ENCODE assay signal across 20 cellular contexts in the genomic region with DNA sequence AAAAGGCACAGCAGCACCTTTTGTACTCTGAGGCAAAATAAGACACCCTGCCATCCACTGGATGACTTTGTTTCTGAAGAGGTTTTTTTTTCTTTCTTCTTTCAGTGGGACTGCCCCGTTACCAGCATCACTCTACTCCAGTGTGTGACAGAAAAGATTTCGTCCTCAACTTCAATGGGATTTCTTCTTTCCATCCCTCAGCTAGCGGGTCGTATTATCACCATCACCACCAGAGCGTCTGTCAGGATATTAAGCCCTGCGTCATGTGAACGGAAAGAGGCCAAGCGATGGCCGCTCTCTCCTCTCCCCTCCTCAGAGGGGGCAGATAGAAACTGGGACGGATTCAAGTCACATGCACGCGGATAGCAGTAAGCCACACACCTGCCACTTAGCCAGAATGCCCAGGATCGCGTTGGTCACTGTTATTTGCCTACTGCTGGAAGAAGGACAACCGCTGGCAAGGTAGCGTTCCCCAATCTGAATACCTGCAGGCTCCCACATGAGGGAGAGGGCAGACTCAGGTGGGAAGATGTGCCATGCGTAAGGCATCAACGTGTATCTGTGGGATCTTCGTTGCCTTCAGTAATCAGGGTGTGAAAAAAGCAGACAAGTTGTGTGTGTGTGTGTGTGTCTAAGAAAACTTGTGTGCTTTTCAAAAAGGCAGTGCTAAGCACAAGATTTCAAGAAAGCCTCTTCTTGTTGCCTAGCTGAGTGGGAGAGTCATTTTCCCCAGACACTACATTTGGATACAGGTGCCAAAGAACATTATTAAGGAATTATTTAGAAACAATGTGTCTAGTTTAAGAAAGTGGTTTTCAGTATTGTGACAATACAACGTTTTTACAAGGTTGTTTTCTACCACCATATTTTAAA. TPM values are rescaled to one million over a fixed set of nuclear protein-coding genes. Genes with fewer than 3 reads are reported as not detected.
DNase-seq lines count a peak whose midpoint lies in the region; TF ChIP-seq lines count a peak whose summit lies in the region.
"Had no signal": no experiment of that assay in that cellular context is flagged by ENCODE, and none has a peak within 500 bp of the region (broad histone marks: within the 10 kb centered on the region; RNA-seq: fewer than 3 reads in every experiment).

No MANE protein-coding gene starts in this region.

- H3K36me3 ChIP-seq in HEK293 (ENCODE audit: control insufficient read depth in 2 of 2, insufficient read depth in 1 of 2, low read length in 2 of 2) (peaks cover 15 to 41% of the 10 kb centered on the region in 2 experiments), hepatocyte (replicated peaks; ENCODE audit: insufficient read depth, low read depth) (no peaks in the 10 kb centered on the region), sigmoid colon (no peaks in the 10 kb centered on the region), brain microvascular endothelial cell (replicated peaks) (no peaks in the 10 kb centered on the region)
- H3K36me3 ChIP-seq: right lobe of liver, tibial nerve had no signal

- peaks cover 88% of the 10 kb centered on the region for H3K27me3 ChIP-seq in hepatocyte
- H3K27me3 ChIP-seq in sigmoid colon = peaks cover 0 to 72% (median 29%) of the 10 kb centered on the region in 3 donors
- peaks cover 46% of the 10 kb centered on the region for H3K27me3 ChIP-seq in brain microvascular endothelial cell (replicated peaks)

- peaks cover 19% of the 10 kb centered on the region for H4K20me1 ChIP-seq in hepatocyte (ENCODE audit: insufficient read depth, poor library complexity, severe bottlenecking)

- CTCF ChIA-PET in HEK293 (lab: Yijun Ruan, JAX) = interaction anchor here (0.6 to 3.1 kb wide), 4 partner anchors 27 to 1300 kb away, joined by 3 to 35 read pairs (median 3); no protein-coding TSS in a partner anchor

- WGBS in hepatocyte (ENCODE audit: low lambda C conversion rate, missing lambda C conversion rate) = 23% methylated on average over 20 of the region's 20 CpGs
- 16 to 30% methylated on average over 20 of the region's 20 CpGs for WGBS in sigmoid colon, 2 donors

- H3K4me3 ChIP-seq in HEK293 (ENCODE audit: low read depth, low read length) (no peak overlapping the region), choroid plexus epithelial cell (ENCODE audit: low read depth, low read length) (peak overlapping the region; percentile 71), hepatocyte (peak overlapping the region; percentile 77), sigmoid colon (peak overlapping the region; percentile 57 to 68 (median 64)), brain microvascular endothelial cell (ENCODE audit: low read depth, low read length) (no peak overlapping the region)
- H3K4me3 ChIP-seq: right lobe of liver had no signal

- DNase-seq in choroid plexus epithelial cell (ENCODE audit: low read depth) (no peak), hepatocyte (ENCODE audit: low spot score) (no peak), sigmoid colon (no peak), brain microvascular endothelial cell (no peak), mesenteric fat pad (ENCODE audit: low spot score) (no peak), ureter (ENCODE audit: low spot score) (no peak)
- DNase-seq in activated T-cell treated with anti-CD3 and anti-CD28 coated beads, Interleukin-2, amount 50 U/mL, for 48 hours = no peak
- DNase-seq: activated naive CD8-positive, alpha-beta T cell treated with anti-CD3 and anti-CD28 coated beads, Interleukin-2, amount 10 ng/mL, durations not matched to agents 7 days and 5 days; HCEC 1CT; NCI-H146; NCI-H774; right lobe of liver; stimulated activated naive B cell treated with anti-CD40 and anti-IgM and Interleukin-4, amounts not matched to agents 10 μg/mL and 1 μg/mL and 100 μg/mL, for 72 hours had no signal

- TF ChIP-seq POLR2A in sigmoid colon (IDR thresholded peaks at IDR 0.05) = no peak

- intact Hi-C loops in sigmoid colon (cut with DNase I) = no loop called here

- H3K4me2 ChIP-seq in hepatocyte = peak overlapping the region; percentile 86

- POLR2A ChIA-PET in HEK293 (lab: Yijun Ruan, JAX) = interaction anchor here (0.8 kb wide), 1 partner anchor 1861 kb away, joined by 3 read pairs; no protein-coding TSS in a partner anchor

- no peaks in the 10 kb centered on the region for H3K9me2 ChIP-seq in hepatocyte (replicated peaks; ENCODE audit: insufficient read depth)

- TF ChIP-seq CTCF in HEK293 (tag by site-specific recombination; IDR thresholded peaks at IDR 0.05) (no peak), choroid plexus epithelial cell (conservative IDR thresholded peaks at IDR 0.05; ENCODE audit: low read depth, low read length) (no peak), hepatocyte (IDR thresholded peaks at IDR 0.05; ENCODE audit: poor library complexity) (no peak), sigmoid colon (IDR thresholded peaks at IDR 0.05) (no peak), brain microvascular endothelial cell (IDR thresholded peaks at IDR 0.05; ENCODE audit: low read depth, low read length, missing control alignments) (no peak)

- H3K4me1 ChIP-seq in HEK293 (ENCODE audit: control insufficient read depth, insufficient read depth, low read length) (peaks cover 12% of the 10 kb centered on the region), hepatocyte (ENCODE audit: insufficient read depth) (no peaks in the 10 kb centered on the region), sigmoid colon (peaks cover 0 to 37% (median 26%) of the 10 kb centered on the region in 4 donors)

- no peak for TF ChIP-seq EP300 in sigmoid colon (IDR thresholded peaks at IDR 0.05)

- no peak overlapping the region for H3K27ac ChIP-seq in HEK293 (ENCODE audit: extremely low read depth, low read depth, low read length)
- H3K27ac ChIP-seq in hepatocyte = peak overlapping the region; percentile 94
- H3K27ac ChIP-seq in sigmoid colon = peak overlapping the region; percentile 84 to 96 (median 89)
- no peak overlapping the region for H3K27ac ChIP-seq in brain microvascular endothelial cell
- H3K27ac ChIP-seq: coronary artery, HL-60, right lobe of liver, tibial nerve had no signal

- no peaks in the 10 kb centered on the region for H3K9me3 ChIP-seq in HEK293 (ENCODE audit: control insufficient read depth, insufficient read depth, low read depth, low read length)
- H3K9me3 ChIP-seq in hepatocyte (ENCODE audit: low read depth) = no peaks in the 10 kb centered on the region
- no peaks in the 10 kb centered on the region for H3K9me3 ChIP-seq in sigmoid colon
- H3K9me3 ChIP-seq: right lobe of liver, tibial nerve had no signal

- in situ Hi-C loops in brain microvascular endothelial cell (cut with HindIII; ENCODE audit: low pct_ligation_motif_present, low sequenced_read_pairs) = no loop called here

- peaks cover 67% of the 10 kb centered on the region for H3K79me2 ChIP-seq in hepatocyte

- H2AFZ ChIP-seq in hepatocyte = no peak overlapping the region

TF ChIP-seq in HEK293, 187 proteins besides CTCF, POLR2A, EP300 and RAD21:
- no peak for TF ChIP-seq ZNF555 (tag by site-specific recombination; conservative IDR thresholded peaks at IDR 0.05)
- TF ChIP-seq ZNF133 (tag by site-specific recombination; IDR thresholded peaks at IDR 0.05) = no peak
- TF ChIP-seq, protein P1, sequence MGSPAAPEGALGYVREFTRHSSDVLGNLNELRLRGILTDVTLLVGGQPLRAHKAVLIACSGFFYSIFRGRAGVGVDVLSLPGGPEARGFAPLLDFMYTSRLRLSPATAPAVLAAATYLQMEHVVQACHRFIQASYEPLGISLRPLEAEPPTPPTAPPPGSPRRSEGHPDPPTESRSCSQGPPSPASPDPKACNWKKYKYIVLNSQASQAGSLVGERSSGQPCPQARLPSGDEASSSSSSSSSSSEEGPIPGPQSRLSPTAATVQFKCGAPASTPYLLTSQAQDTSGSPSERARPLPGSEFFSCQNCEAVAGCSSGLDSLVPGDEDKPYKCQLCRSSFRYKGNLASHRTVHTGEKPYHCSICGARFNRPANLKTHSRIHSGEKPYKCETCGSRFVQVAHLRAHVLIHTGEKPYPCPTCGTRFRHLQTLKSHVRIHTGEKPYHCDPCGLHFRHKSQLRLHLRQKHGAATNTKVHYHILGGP (tag by site-specific recombination; IDR thresholded peaks at IDR 0.05) = peak; percentile 17; the same call in 1 of the 2 replicates
- no peak for TF ChIP-seq ZNF404 (tag by site-specific recombination; IDR thresholded peaks at IDR 0.05)
- TF ChIP-seq ZBTB20 (tag by site-specific recombination; IDR thresholded peaks at IDR 0.05) = no peak
- TF ChIP-seq ZNF248 (tag by site-specific recombination; IDR thresholded peaks at IDR 0.05) = no peak
- no peak for TF ChIP-seq ZNF473 (tag by site-specific recombination; IDR thresholded peaks at IDR 0.05)
- TF ChIP-seq SETDB1 (IDR thresholded peaks at IDR 0.05; ENCODE audit: insufficient read length, low read length) = no peak
TF ChIP-seq in HEK293: peak in this region for 1.

RNA-seq across cellular contexts. Expression of a gene that starts 5.5 kb away (rescaled TPM):
- 18.0 and 28.0 TPM in 2 replicates for total RNA-seq in hepatocyte
- 24.9 and 31.5 TPM in 2 replicates for polyA plus RNA-seq in hepatocyte
- total RNA-seq in sigmoid colon = 10 to 100 TPM; 18.2 to 37.8 (median 27.3) TPM
- 1 to 10 TPM; 3.5 to 6.7 (median 4.8) TPM for polyA plus RNA-seq in sigmoid colon
- 2.7 TPM for total RNA-seq in mesenteric fat pad
- 3.4 TPM for total RNA-seq in ureter
- total RNA-seq: activated CD8-positive, alpha-beta memory T cell treated with anti-CD3 and anti-CD28 coated beads for 36 hours; activated naive CD8-positive, alpha-beta T cell treated with anti-CD3 and anti-CD28 coated beads, Interleukin-2, amount 10 ng/mL, durations not matched to agents 7 days and 5 days; activated T-helper 1 cell treated with anti-CD3 and anti-CD28 coated beads, Interleukin-12 subunit alpha, Interleukin-12 subunit beta, Interleukin-2, Interleukin-4 antibody, amounts not matched to agents 30 ng/mL and 10 ng/mL and 1 ng/mL, durations not matched to agents 14 hours and 24 hours and 36 hours; left lobe of liver had no signal

Comparison
In these comparisons a context has a peak if more than half of its experiments do, and no peak if none do; other contexts are left out.
1. H3K27ac ChIP-seq: peak in hepatocyte (single experiment) and sigmoid colon (4 of 4); none in HEK293 (single experiment) and brain microvascular endothelial cell (single experiment).
2. H3K4me3 ChIP-seq: peak in choroid plexus epithelial cell (single experiment), hepatocyte (single experiment) and sigmoid colon (4 of 4); none in HEK293 (single experiment) and brain microvascular endothelial cell (single experiment).